Comparison of ENCODE assay signal across 31 cellular contexts in the genomic region with DNA sequence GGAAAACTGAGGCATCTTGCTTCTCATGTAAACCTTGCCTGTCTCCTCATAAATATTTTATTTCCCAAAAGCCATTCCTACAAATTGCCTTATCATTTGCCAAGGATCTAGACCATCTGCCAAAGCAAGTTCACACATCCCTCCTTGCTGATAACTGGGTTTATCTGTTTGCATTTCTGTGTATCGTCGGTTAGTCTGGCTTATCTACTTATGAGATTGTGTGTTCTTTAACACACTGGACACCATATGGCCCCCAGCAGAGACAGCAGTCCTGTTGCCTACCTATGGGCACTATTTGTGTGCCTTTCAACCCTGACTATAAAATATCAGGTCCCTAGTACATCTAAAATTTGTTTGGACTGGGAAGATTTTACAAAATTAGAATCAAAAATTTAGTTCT. TPM values are rescaled to one million over a fixed set of nuclear protein-coding genes. Genes with fewer than 3 reads are reported as not detected.
"Had no signal": no experiment of that assay in that cellular context is flagged by ENCODE, and none has a peak within 500 bp of the region (broad histone marks: within the 10 kb centered on the region; RNA-seq: fewer than 3 reads in every experiment).

No MANE protein-coding gene starts in this region.

- H3K36me3 Mint-ChIP-seq: stimulated activated effector memory CD8-positive, alpha-beta T cell treated with anti-CD3 and anti-CD28 coated beads, Interleukin-12 subunit alpha, Interleukin-12 subunit beta, amount 100 ng/mL, for 72 hours; type B pancreatic cell had no signal

- H3K27ac ChIP-seq: esophagus muscularis mucosa, foreskin keratinocyte, gastroesophageal sphincter, heart right ventricle, lower lobe of right lung, prostate gland, right atrium auricular region, stomach, testis, tibial artery had no signal

- H3K4me1 Mint-ChIP-seq: nephron had no signal

- H3K27ac Mint-ChIP-seq: naive thymus-derived CD4-positive, alpha-beta T cell; nephron; stimulated activated effector memory CD8-positive, alpha-beta T cell treated with anti-CD3 and anti-CD28 coated beads, Interleukin-12 subunit alpha, Interleukin-12 subunit beta, amount 100 ng/mL, for 72 hours; type B pancreatic cell had no signal

- H3K9me3 Mint-ChIP-seq: stimulated activated effector memory CD8-positive, alpha-beta T cell treated with anti-CD3 and anti-CD28 coated beads, Interleukin-12 subunit alpha, Interleukin-12 subunit beta, amount 100 ng/mL, for 72 hours; type B pancreatic cell had no signal

- DNase-seq: dermis blood vessel endothelial cell; effector memory CD4-positive, alpha-beta T cell; foreskin keratinocyte; heart right ventricle; hippocampal formation; kidney glomerular epithelial cell; left ventricle myocardium superior; lower lobe of right lung; naive thymus-derived CD4-positive, alpha-beta T cell; nucleus accumbens; stimulated activated CD4-positive, alpha-beta T cell treated with anti-CD3 and anti-CD28 coated beads, Interleukin-12 subunit alpha, Interleukin-12 subunit beta, amount 100 ng/mL, for 4 hours; stimulated activated CD4-positive, alpha-beta T cell treated with anti-CD3 and anti-CD28 coated beads, Interleukin-1b, Interleukin-23, amount 100 ng/mL, for 48 hours; stimulated activated CD4-positive, alpha-beta T cell treated with anti-CD3 and anti-CD28 coated beads, Interleukin-4, amount 100 ng/mL, for 1 hour; stimulated activated naive CD4-positive, alpha-beta T cell treated with Interleukin-2 at 50 U/mL for 16 hours; stomach; testis; tibial artery had no signal

- H3K4me3 Mint-ChIP-seq: naive thymus-derived CD4-positive, alpha-beta T cell; nephron; stimulated activated effector memory CD8-positive, alpha-beta T cell treated with anti-CD3 and anti-CD28 coated beads, Interleukin-12 subunit alpha, Interleukin-12 subunit beta, amount 100 ng/mL, for 72 hours; type B pancreatic cell had no signal

- H3K4me3 ChIP-seq: esophagus muscularis mucosa, gastroesophageal sphincter, heart right ventricle, lower lobe of right lung, prostate gland, right atrium auricular region, smooth muscle cell, stomach, testis, tibial artery had no signal

- H3K27me3 ChIP-seq: testis had no signal

- H3K9me3 ChIP-seq: esophagus muscularis mucosa, gastroesophageal sphincter, lower lobe of right lung, prostate gland, testis had no signal

- ATAC-seq: foreskin keratinocyte; gastroesophageal sphincter; heart right ventricle; left ventricle myocardium superior; lower lobe of right lung; naive thymus-derived CD4-positive, alpha-beta T cell; sciatic nerve; stimulated activated effector memory CD8-positive, alpha-beta T cell treated with anti-CD3 and anti-CD28 coated beads, Interleukin-12 subunit alpha, Interleukin-12 subunit beta, amount 100 ng/mL, for 72 hours had no signal

- H3K4me2 ChIP-seq: smooth muscle cell had no signal

- H3K36me3 ChIP-seq: esophagus muscularis mucosa, gastroesophageal sphincter, heart right ventricle, lower lobe of right lung, prostate gland, right atrium auricular region, stomach, tibial artery had no signal

RNA-seq across cellular contexts. Expression of a gene that starts 2.9 kb away (rescaled TPM):
- total RNA-seq: endothelial cell of umbilical vein; epithelial cell of proximal tubule; foreskin keratinocyte; left ventricle myocardium superior; mucosa of gallbladder; naive thymus-derived CD4-positive, alpha-beta T cell; osteocyte; right atrium auricular region; sciatic nerve; smooth muscle cell had no signal
- polyA plus RNA-seq: endothelial cell of umbilical vein; fibroblast of lung; foreskin keratinocyte; heart right ventricle; naive thymus-derived CD4-positive, alpha-beta T cell; smooth muscle cell had no signal
